In genomic region chr9:137316012-137316981, GRCh38 we compare ENCODE assay signal across 9 cellular contexts. TPM values are rescaled to one million over a fixed set of nuclear protein-coding genes. Genes with fewer than 3 reads are reported as not detected.
A peak's percentile ranks its signal among the peaks of the same experiment; 100 is the strongest.
DNase-seq lines count a peak whose midpoint lies in the region; ATAC-seq, FAIRE-seq and TF ChIP-seq lines count a peak whose summit lies in the region.
"Had no signal": no experiment of that assay in that cellular context is flagged by ENCODE, and none has a peak within 500 bp of the region (broad histone marks: within the 10 kb centered on the region; RNA-seq: fewer than 3 reads in every experiment).

No MANE protein-coding gene starts in this region.

- ATAC-seq in activated CD8-positive, alpha-beta T cell treated with anti-CD3 and anti-CD28 coated beads, Interleukin-2, amount 10 ng/mL, durations not matched to agents 7 days and 5 days = peak; percentile 59
- ATAC-seq in stimulated activated naive CD8-positive, alpha-beta T cell treated with anti-CD3 and anti-CD28 coated beads, Interleukin-15, amount 100 ng/mL, for 72 hours = peak; percentile 65
- ATAC-seq in GM21447 (IDR thresholded peaks at IDR 0.05; ENCODE audit: unreplicated experiment) (no peak), HG02970 (IDR thresholded peaks at IDR 0.05; ENCODE audit: low FRiP score, unreplicated experiment) (no peak)

- no peak for TF ChIP-seq CTCF in CD14-positive monocyte (IDR thresholded peaks at IDR 0.05)
- TF ChIP-seq CTCF in right atrium auricular region (IDR thresholded peaks at IDR 0.05) = no peak

- H3K27ac Mint-ChIP-seq in CD14-positive monocyte = no peak overlapping the region
- H3K27ac Mint-ChIP-seq in activated CD8-positive, alpha-beta T cell treated with anti-CD3 and anti-CD28 coated beads, Interleukin-2, amount 10 ng/mL, durations not matched to agents 7 days and 5 days = peak overlapping the region; percentile 65
- peak overlapping the region; percentile 69 to 86 for H3K27ac Mint-ChIP-seq in stimulated activated naive CD8-positive, alpha-beta T cell treated with anti-CD3 and anti-CD28 coated beads, Interleukin-15, amount 100 ng/mL, for 72 hours

- H3K9me3 ChIP-seq in right atrium auricular region = no peaks in the 10 kb centered on the region

- CTCF ChIA-PET in activated CD8-positive, alpha-beta T cell treated with anti-CD3 and anti-CD28 coated beads, Interleukin-2, amount 10 ng/mL, durations not matched to agents 7 days and 5 days (lab: Charles Lee) = interaction anchor here (1.9 kb wide), 1 partner anchor 14 kb away, joined by 8 read pairs; the partner anchor contains the start of gene NRARP

- H3K27me3 Mint-ChIP-seq in CD14-positive monocyte (ENCODE audit: low read depth in 3 of 3) = peaks cover 2 to 19% (median 4%) of the 10 kb centered on the region in 3 donors
- H3K27me3 Mint-ChIP-seq in activated CD8-positive, alpha-beta T cell treated with anti-CD3 and anti-CD28 coated beads, Interleukin-2, amount 10 ng/mL, durations not matched to agents 7 days and 5 days (ENCODE audit: low read depth) = no peaks in the 10 kb centered on the region
- H3K27me3 Mint-ChIP-seq in stimulated activated naive CD8-positive, alpha-beta T cell treated with anti-CD3 and anti-CD28 coated beads, Interleukin-15, amount 100 ng/mL, for 72 hours = peaks cover 8% of the 10 kb centered on the region

- FAIRE-seq in GM19239 (lab: Jason Lieb, UNC) = no peak
- FAIRE-seq: endometrium had no signal

- H3K27ac ChIP-seq in right atrium auricular region = peak overlapping the region; percentile 24 to 66

- peak; percentile 41 for DNase-seq in CD14-positive monocyte (ENCODE audit: low spot score)
- DNase-seq in GM19239 (ENCODE audit: insufficient read length, low spot score) = peak; percentile 84
- DNase-seq in activated CD8-positive, alpha-beta T cell treated with anti-CD3 and anti-CD28 coated beads, Interleukin-2, amount 10 ng/mL, durations not matched to agents 7 days and 5 days = peak; percentile 41
- no peak for DNase-seq in right atrium auricular region (ENCODE audit: low spot score)
- DNase-seq in stimulated activated naive CD8-positive, alpha-beta T cell treated with anti-CD3 and anti-CD28 coated beads, Interleukin-15, amount 100 ng/mL, for 72 hours = peak; percentile 53 to 55
- no peak for DNase-seq in NCI-H446 treated with DMSO at 0.1 percent for 48 hours (lab: John Stamatoyannopoulos, UW)

- no peaks in the 10 kb centered on the region for H3K9me3 Mint-ChIP-seq in CD14-positive monocyte
- no peaks in the 10 kb centered on the region for H3K9me3 Mint-ChIP-seq in activated CD8-positive, alpha-beta T cell treated with anti-CD3 and anti-CD28 coated beads, Interleukin-2, amount 10 ng/mL, durations not matched to agents 7 days and 5 days (ENCODE audit: insufficient read depth)
- no peaks in the 10 kb centered on the region for H3K9me3 Mint-ChIP-seq in stimulated activated naive CD8-positive, alpha-beta T cell treated with anti-CD3 and anti-CD28 coated beads, Interleukin-15, amount 100 ng/mL, for 72 hours

- peak overlapping the region in 1 of 2 donors; percentile 40 for H3K4me3 ChIP-seq in right atrium auricular region

- H3K4me1 Mint-ChIP-seq in CD14-positive monocyte = peaks cover 5% of the 10 kb centered on the region
- H3K4me1 Mint-ChIP-seq in activated CD8-positive, alpha-beta T cell treated with anti-CD3 and anti-CD28 coated beads, Interleukin-2, amount 10 ng/mL, durations not matched to agents 7 days and 5 days (ENCODE audit: low read depth) = peaks cover 22% of the 10 kb centered on the region
- peaks cover 34% of the 10 kb centered on the region for H3K4me1 Mint-ChIP-seq in stimulated activated naive CD8-positive, alpha-beta T cell treated with anti-CD3 and anti-CD28 coated beads, Interleukin-15, amount 100 ng/mL, for 72 hours

- H3K36me3 ChIP-seq in right atrium auricular region = no peaks in the 10 kb centered on the region

- peak overlapping the region in 1 of 2 donors; percentile 67 for H3K4me3 Mint-ChIP-seq in CD14-positive monocyte
- H3K4me3 Mint-ChIP-seq in activated CD8-positive, alpha-beta T cell treated with anti-CD3 and anti-CD28 coated beads, Interleukin-2, amount 10 ng/mL, durations not matched to agents 7 days and 5 days = peak overlapping the region; percentile 42
- peak overlapping the region; percentile 58 to 79 for H3K4me3 Mint-ChIP-seq in stimulated activated naive CD8-positive, alpha-beta T cell treated with anti-CD3 and anti-CD28 coated beads, Interleukin-15, amount 100 ng/mL, for 72 hours

- no peaks in the 10 kb centered on the region for H3K36me3 Mint-ChIP-seq in CD14-positive monocyte
- H3K36me3 Mint-ChIP-seq in activated CD8-positive, alpha-beta T cell treated with anti-CD3 and anti-CD28 coated beads, Interleukin-2, amount 10 ng/mL, durations not matched to agents 7 days and 5 days (ENCODE audit: low read depth) = no peaks in the 10 kb centered on the region

- POLR2A ChIA-PET in activated CD8-positive, alpha-beta T cell treated with anti-CD3 and anti-CD28 coated beads, Interleukin-2, amount 10 ng/mL, durations not matched to agents 7 days and 5 days (lab: Charles Lee) = interaction anchor here (0.7 to 1.7 kb wide), 3 partner anchors 9 to 71 kb away, joined by 3 to 8 read pairs (median 3); partner anchors contain the start of gene NRARP

- no peaks in the 10 kb centered on the region for H3K27me3 ChIP-seq in right atrium auricular region

- peaks cover 0 to 65% of the 10 kb centered on the region in 2 donors for H3K4me1 ChIP-seq in right atrium auricular region

- intact Hi-C loops in CD14-positive monocyte (cut with micrococcal nuclease) = no loop called here

RNA-seq across cellular contexts. Expression of gene NRARP, which starts 14.2 kb away (rescaled TPM):
- polyA plus RNA-seq in CD14-positive monocyte = not detected
- 1 to 10 TPM; 1.4 to 1.5 TPM for total RNA-seq in activated CD8-positive, alpha-beta T cell treated with anti-CD3 and anti-CD28 coated beads, Interleukin-2, amount 10 ng/mL, durations not matched to agents 7 days and 5 days
- total RNA-seq in right atrium auricular region = 10 to 100 TPM in 1 of 2 donors, 1 to 10 TPM in 1; 5.6 to 13.3 TPM

RNA-seq across cellular contexts. Expression of gene TOR4A, which starts 38.8 kb away (rescaled TPM):
- 10 to 100 TPM; 13.7 to 15.4 TPM for polyA plus RNA-seq in CD14-positive monocyte
- total RNA-seq in activated CD8-positive, alpha-beta T cell treated with anti-CD3 and anti-CD28 coated beads, Interleukin-2, amount 10 ng/mL, durations not matched to agents 7 days and 5 days = 1 to 10 TPM; 6.6 to 7.0 TPM
- total RNA-seq in right atrium auricular region = 10 to 100 TPM in 1 of 2 donors, 1 to 10 TPM in 1; 9.4 to 16.8 TPM

Comparison
In these comparisons a context has a peak if more than half of its experiments do, and no peak if none do; other contexts are left out.
1. DNase-seq: peak in CD14-positive monocyte (single experiment), GM19239 (single experiment), activated CD8-positive, alpha-beta T cell treated with anti-CD3 and anti-CD28 coated beads, Interleukin-2, amount 10 ng/mL, durations not matched to agents 7 days and 5 days (single experiment) and stimulated activated naive CD8-positive, alpha-beta T cell treated with anti-CD3 and anti-CD28 coated beads, Interleukin-15, amount 100 ng/mL, for 72 hours (2 of 2); none in right atrium auricular region (single experiment) and NCI-H446 treated with DMSO at 0.1 percent for 48 hours (single experiment).
2. H3K27ac Mint-ChIP-seq: peak in activated CD8-positive, alpha-beta T cell treated with anti-CD3 and anti-CD28 coated beads, Interleukin-2, amount 10 ng/mL, durations not matched to agents 7 days and 5 days (single experiment) and stimulated activated naive CD8-positive, alpha-beta T cell treated with anti-CD3 and anti-CD28 coated beads, Interleukin-15, amount 100 ng/mL, for 72 hours (2 of 2); none in CD14-positive monocyte (0 of 7).
3. ATAC-seq: peak in activated CD8-positive, alpha-beta T cell treated with anti-CD3 and anti-CD28 coated beads, Interleukin-2, amount 10 ng/mL, durations not matched to agents 7 days and 5 days (single experiment) and stimulated activated naive CD8-positive, alpha-beta T cell treated with anti-CD3 and anti-CD28 coated beads, Interleukin-15, amount 100 ng/mL, for 72 hours (single experiment); none in GM21447 (single experiment) and HG02970 (single experiment).